10 cellular contexts compared by ENCODE assay signal in genomic region chr2:191041418-191042161, GRCh38. TPM values are rescaled to one million over a fixed set of nuclear protein-coding genes. Genes with fewer than 3 reads are reported as not detected.
A peak's percentile ranks its signal among the peaks of the same experiment; 100 is the strongest.
DNase-seq lines count a peak whose midpoint lies in the region; ATAC-seq, FAIRE-seq and TF ChIP-seq lines count a peak whose summit lies in the region.
"Had no signal": no experiment of that assay in that cellular context is flagged by ENCODE, and none has a peak within 500 bp of the region (broad histone marks: within the 10 kb centered on the region; RNA-seq: fewer than 3 reads in every experiment).

No MANE protein-coding gene starts in this region.

- H3K79me2 ChIP-seq in OCI-LY7 (ENCODE audit: insufficient read depth, low read depth, low read length): no peaks in the 10 kb centered on the region

- CTCF ChIA-PET in activated CD4-positive, alpha-beta T cell treated with anti-CD3 and anti-CD28 coated beads for 36 hours (lab: Charles Lee): interaction anchor here (0.6 to 4.2 kb wide), 5 partner anchors 10 to 444 kb away, joined by 3 to 35 read pairs (median 5); no protein-coding TSS in a partner anchor
- CTCF ChIA-PET in OCI-LY7 (lab: Charles Lee; ENCODE audit: unreplicated experiment): interaction anchor here (0.5 kb wide), 1 partner anchor 186 kb away, joined by 3 read pairs; no protein-coding TSS in a partner anchor

- no peak for DNase-seq in activated CD4-positive, alpha-beta T cell treated with anti-CD3 and anti-CD28 coated beads for 36 hours
- DNase-seq in activated CD4-positive, alpha-beta T cell treated with anti-CD3 and anti-CD28 coated beads for 1 hour: no peak
- peak; percentile 76 for DNase-seq in RCC 7860 (ENCODE audit: low spot score)
- DNase-seq in fibroblast of the aortic adventitia (ENCODE audit: low read depth): peak; percentile 21
- no peak for DNase-seq in NCI-H345 treated with DMSO at 0.1 percent for 48 hours (lab: John Stamatoyannopoulos, UW; ENCODE audit: unreplicated experiment)
- DNase-seq in OCI-LY7 (ENCODE audit: low spot score): no peak
- no peak for DNase-seq in NCI-H2227 treated with DMSO at 0.1 percent for 48 hours (lab: John Stamatoyannopoulos, UW)
- DNase-seq: NCI-H2107, retina had no signal

- TF ChIP-seq CTCF in fibroblast of the aortic adventitia (IDR thresholded peaks at IDR 0.05; ENCODE audit: insufficient read depth, low read length) (no peak), OCI-LY7 (conservative IDR thresholded peaks at IDR 0.05; ENCODE audit: low read length) (no peak)

- no peak overlapping the region for H2AFZ ChIP-seq in OCI-LY7 (ENCODE audit: low read length)

- no peaks in the 10 kb centered on the region for H3K36me3 ChIP-seq in OCI-LY7 (ENCODE audit: insufficient read depth, low read length)

- no TSS peak for BruUV-seq in OCI-LY7 (replicated peaks; lab: Mats Ljungman, UMichigan)

- ATAC-seq in activated CD4-positive, alpha-beta T cell treated with anti-CD3 and anti-CD28 coated beads for 36 hours: peak; percentile 45

- peaks cover 6% of the 10 kb centered on the region for H3K4me1 ChIP-seq in OCI-LY7 (ENCODE audit: insufficient read depth, low read length, poor library complexity, severe bottlenecking)

- H3K27ac ChIP-seq in OCI-LY7 (ENCODE audit: low read depth, low read length, poor library complexity, severe bottlenecking): no peak overlapping the region

- no peak overlapping the region for H3K27ac Mint-ChIP-seq in activated CD4-positive, alpha-beta T cell treated with anti-CD3 and anti-CD28 coated beads for 36 hours
- peak overlapping the region; percentile 9 for H3K27ac Mint-ChIP-seq in stimulated activated naive CD8-positive, alpha-beta T cell treated with anti-CD3 and anti-CD28 coated beads, Interleukin-15, Interleukin-2, amounts not matched to agents 100 ng/mL and 50 ng/mL, for 24 hours

- intact Hi-C loops in activated CD4-positive, alpha-beta T cell treated with anti-CD3 and anti-CD28 coated beads for 36 hours (cut with DNase I, micrococcal nuclease): loop anchor here in 1 of 2 experiments (10.0 kb wide), 1 partner anchor 273 kb away; no protein-coding TSS in a partner anchor
- intact Hi-C loops in OCI-LY7 (cut with micrococcal nuclease; ENCODE audit: unreplicated experiment): no loop called here

- H3K4me2 ChIP-seq in OCI-LY7 (ENCODE audit: low read length): no peak overlapping the region

- no peaks in the 10 kb centered on the region for H3K9me3 Mint-ChIP-seq in activated CD4-positive, alpha-beta T cell treated with anti-CD3 and anti-CD28 coated beads for 36 hours (ENCODE audit: low read depth)
- peaks cover 6% of the 10 kb centered on the region for H3K9me3 Mint-ChIP-seq in stimulated activated naive CD8-positive, alpha-beta T cell treated with anti-CD3 and anti-CD28 coated beads, Interleukin-15, Interleukin-2, amounts not matched to agents 100 ng/mL and 50 ng/mL, for 24 hours

- peaks cover 34% of the 10 kb centered on the region for H3K4me1 Mint-ChIP-seq in activated CD4-positive, alpha-beta T cell treated with anti-CD3 and anti-CD28 coated beads for 36 hours
- H3K4me1 Mint-ChIP-seq in stimulated activated naive CD8-positive, alpha-beta T cell treated with anti-CD3 and anti-CD28 coated beads, Interleukin-15, Interleukin-2, amounts not matched to agents 100 ng/mL and 50 ng/mL, for 24 hours (ENCODE audit: low read depth): peaks cover 42% of the 10 kb centered on the region

- POLR2A ChIA-PET in activated CD4-positive, alpha-beta T cell treated with anti-CD3 and anti-CD28 coated beads for 36 hours (lab: Charles Lee): no interaction called here
- POLR2A ChIA-PET in OCI-LY7 (lab: Charles Lee): interaction anchor here (1.0 kb wide), 1 partner anchor 10 kb away, joined by 3 read pairs; no protein-coding TSS in a partner anchor

- no peaks in the 10 kb centered on the region for H3K9me3 ChIP-seq in OCI-LY7 (ENCODE audit: low read length)

- no peaks in the 10 kb centered on the region for H4K20me1 ChIP-seq in OCI-LY7 (ENCODE audit: insufficient read depth, low read length)

- FAIRE-seq in RCC 7860 (lab: Jason Lieb, UNC): peak; percentile 94

- H3K4me3 Mint-ChIP-seq in activated CD4-positive, alpha-beta T cell treated with anti-CD3 and anti-CD28 coated beads for 36 hours: no peak overlapping the region
- H3K4me3 Mint-ChIP-seq in stimulated activated naive CD8-positive, alpha-beta T cell treated with anti-CD3 and anti-CD28 coated beads, Interleukin-15, Interleukin-2, amounts not matched to agents 100 ng/mL and 50 ng/mL, for 24 hours: no peak overlapping the region

- no peaks in the 10 kb centered on the region for H3K9me2 ChIP-seq in OCI-LY7 (ENCODE audit: insufficient read depth, low read length)

- peaks cover 30% of the 10 kb centered on the region for H3K36me3 Mint-ChIP-seq in activated CD4-positive, alpha-beta T cell treated with anti-CD3 and anti-CD28 coated beads for 36 hours (ENCODE audit: low read depth)
- H3K36me3 Mint-ChIP-seq in stimulated activated naive CD8-positive, alpha-beta T cell treated with anti-CD3 and anti-CD28 coated beads, Interleukin-15, Interleukin-2, amounts not matched to agents 100 ng/mL and 50 ng/mL, for 24 hours (ENCODE audit: low read depth): peaks cover 60% of the 10 kb centered on the region

- H3K27me3 Mint-ChIP-seq in activated CD4-positive, alpha-beta T cell treated with anti-CD3 and anti-CD28 coated beads for 36 hours: no peaks in the 10 kb centered on the region
- no peaks in the 10 kb centered on the region for H3K27me3 Mint-ChIP-seq in stimulated activated naive CD8-positive, alpha-beta T cell treated with anti-CD3 and anti-CD28 coated beads, Interleukin-15, Interleukin-2, amounts not matched to agents 100 ng/mL and 50 ng/mL, for 24 hours

- H3K4me3 ChIP-seq in fibroblast of the aortic adventitia (ENCODE audit: low read depth, low read length): no peak overlapping the region
- no peak overlapping the region for H3K4me3 ChIP-seq in OCI-LY7 (ENCODE audit: low read depth, low read length, poor library complexity, severe bottlenecking)

RNA-seq across cellular contexts. Expression of gene STAT1, which starts 27.6 kb away (rescaled TPM):
- total RNA-seq in activated CD4-positive, alpha-beta T cell treated with anti-CD3 and anti-CD28 coated beads for 36 hours: 100 to 1,000 TPM; 317 to 343 TPM
- total RNA-seq in fibroblast of the aortic adventitia (ENCODE audit: low replicate concordance) (116 and 122 TPM in 2 replicates), OCI-LY7 (2022) (23.0 and 24.8 TPM in 2 replicates)
- total RNA-seq in OCI-LY7 (2014; rRNA removed; shearing (Covaris generic)): 17.2 and 23.1 TPM in 2 replicates

Comparison
In these comparisons a context has a peak if more than half of its experiments do, and no peak if none do; other contexts are left out.
1. DNase-seq: peak in RCC 7860 (single experiment) and fibroblast of the aortic adventitia (single experiment); none in activated CD4-positive, alpha-beta T cell treated with anti-CD3 and anti-CD28 coated beads for 36 hours (single experiment), activated CD4-positive, alpha-beta T cell treated with anti-CD3 and anti-CD28 coated beads for 1 hour (single experiment), NCI-H345 treated with DMSO at 0.1 percent for 48 hours (single experiment), OCI-LY7 (single experiment) and NCI-H2227 treated with DMSO at 0.1 percent for 48 hours (single experiment).